Comparison of ENCODE assay signal across 8 cellular contexts in the genomic region with DNA sequence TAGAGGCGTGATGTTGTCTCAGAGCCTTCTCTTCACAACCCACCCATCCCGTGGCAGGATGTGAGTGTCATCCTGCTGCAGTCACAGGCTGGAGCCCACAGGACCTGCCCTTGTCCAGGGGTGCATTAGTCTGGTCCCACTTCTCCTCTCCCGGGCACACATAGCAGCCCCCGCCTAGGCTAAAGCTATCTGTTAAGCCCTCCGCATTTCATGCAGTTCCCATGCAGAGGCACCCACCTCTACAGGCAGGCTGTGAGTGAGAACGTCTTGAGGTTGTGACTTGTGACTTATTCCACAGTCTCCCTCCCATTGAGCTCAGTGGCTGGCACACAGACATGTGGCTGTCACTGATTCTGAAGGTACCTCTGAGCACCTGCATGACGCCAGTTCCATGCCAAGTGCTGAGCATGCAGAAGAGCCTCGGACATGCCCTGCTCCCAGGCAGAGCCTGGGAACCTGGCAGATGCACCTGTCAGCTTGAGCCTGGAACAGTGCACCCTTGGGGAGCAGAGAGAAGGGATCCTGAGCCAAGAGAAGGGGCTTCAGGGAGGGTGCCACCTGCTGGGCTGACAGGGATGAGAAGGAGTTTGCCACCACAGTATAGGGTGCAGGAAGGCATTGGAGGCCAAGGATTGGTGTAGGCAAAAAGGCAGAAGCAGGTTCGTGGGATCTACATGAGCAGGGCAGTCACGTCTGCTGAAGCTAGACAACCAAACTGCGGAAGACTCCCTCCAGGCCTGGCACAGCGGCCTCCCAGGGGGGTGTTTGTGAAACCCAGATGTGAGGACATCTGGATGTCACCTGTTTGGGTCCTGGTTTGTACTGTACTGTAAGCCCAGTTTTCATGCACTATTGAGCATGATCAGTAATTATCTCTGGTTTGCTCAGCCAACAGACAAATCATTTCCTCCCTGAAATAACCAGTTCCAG.
A peak's percentile ranks its signal among the peaks of the same experiment; 100 is the strongest.
DNase-seq lines count a peak whose midpoint lies in the region; ATAC-seq and TF ChIP-seq lines count a peak whose summit lies in the region.

No MANE protein-coding gene starts in this region.

- H3K9me3 Mint-ChIP-seq in activated T-cell treated with anti-CD3 and anti-CD28 coated beads, Interleukin-2, amount 50 U/mL, for 4 hours, result no peaks in the 10 kb centered on the region

- H3K79me2 ChIP-seq in OCI-LY7 (ENCODE audit: insufficient read depth, low read depth, low read length), result no peaks in the 10 kb centered on the region

- peak overlapping the region; percentile 59 for H3K4me2 ChIP-seq in OCI-LY7 (ENCODE audit: low read length)

- DNase-seq in A172 (ENCODE audit: low spot score) (peak; percentile 21), OCI-LY7 (ENCODE audit: low spot score) (peak; percentile 73), fibroblast of pulmonary artery (ENCODE audit: low read depth) (no peak), NCI-H2107 treated with DMSO at 0.1 percent for 48 hours (lab: John Stamatoyannopoulos, UW; ENCODE audit: unreplicated experiment) (no peak), MV-4-11 (lab: John Stamatoyannopoulos, UW) (no peak)
- no peak for DNase-seq in central memory CD4-positive, alpha-beta T cell
- DNase-seq in activated T-cell treated with anti-CD3 and anti-CD28 coated beads, Interleukin-2, amount 50 U/mL, for 4 hours, result no peak

- H3K36me3 ChIP-seq in OCI-LY7 (ENCODE audit: insufficient read depth, low read length), result no peaks in the 10 kb centered on the region

- no peaks in the 10 kb centered on the region for H3K4me1 Mint-ChIP-seq in activated T-cell treated with anti-CD3 and anti-CD28 coated beads, Interleukin-2, amount 50 U/mL, for 4 hours (ENCODE audit: low read depth)

- no peak overlapping the region for H3K4me3 Mint-ChIP-seq in activated T-cell treated with anti-CD3 and anti-CD28 coated beads, Interleukin-2, amount 50 U/mL, for 4 hours

- H3K9me2 ChIP-seq in OCI-LY7 (ENCODE audit: insufficient read depth, low read length), result no peaks in the 10 kb centered on the region

- H2AFZ ChIP-seq in OCI-LY7 (ENCODE audit: low read length), result peak overlapping the region; percentile 41; the same call in 1 of the 2 replicates

- no TSS peak for BruUV-seq in OCI-LY7 (replicated peaks; lab: Mats Ljungman, UMichigan)

- peak; percentile 20; the same call in 1 of the 2 replicates for TF ChIP-seq CTCF in GM12874 (IDR thresholded peaks at IDR 0.05; ENCODE audit: insufficient read depth, low read depth, low read length)
- peak; percentile 73 for TF ChIP-seq CTCF in OCI-LY7 (conservative IDR thresholded peaks at IDR 0.05; ENCODE audit: low read length)
- peak; percentile 34 for TF ChIP-seq CTCF in fibroblast of pulmonary artery (IDR thresholded peaks at IDR 0.05; ENCODE audit: low read length, missing control alignments)

- CTCF ChIA-PET in OCI-LY7 (lab: Charles Lee; ENCODE audit: unreplicated experiment), result no interaction called here

- H3K4me1 ChIP-seq in OCI-LY7 (ENCODE audit: insufficient read depth, low read length, poor library complexity, severe bottlenecking), result peaks cover 35% of the 10 kb centered on the region

- no peaks in the 10 kb centered on the region for H4K20me1 ChIP-seq in OCI-LY7 (ENCODE audit: insufficient read depth, low read length)

- peak overlapping the region; percentile 29 for H3K4me3 ChIP-seq in OCI-LY7 (ENCODE audit: low read depth, low read length, poor library complexity, severe bottlenecking)
- H3K4me3 ChIP-seq in fibroblast of pulmonary artery (replicated peaks; ENCODE audit: low read depth, low read length), result no peak overlapping the region

- POLR2A ChIA-PET in OCI-LY7 (lab: Charles Lee), result no interaction called here

- no peaks in the 10 kb centered on the region for H3K9me3 ChIP-seq in OCI-LY7 (ENCODE audit: low read length)

- H3K27ac ChIP-seq in OCI-LY7 (ENCODE audit: low read depth, low read length, poor library complexity, severe bottlenecking), result peak overlapping the region; percentile 79

- intact Hi-C loops in OCI-LY7 (cut with micrococcal nuclease; ENCODE audit: unreplicated experiment), result no loop called here

- peaks cover 2% of the 10 kb centered on the region for H3K27me3 Mint-ChIP-seq in activated T-cell treated with anti-CD3 and anti-CD28 coated beads, Interleukin-2, amount 50 U/mL, for 4 hours (ENCODE audit: low read depth)

- ATAC-seq in activated T-cell treated with anti-CD3 and anti-CD28 coated beads, Interleukin-2, amount 50 U/mL, for 4 hours, result no peak

- no peaks in the 10 kb centered on the region for H3K36me3 Mint-ChIP-seq in activated T-cell treated with anti-CD3 and anti-CD28 coated beads, Interleukin-2, amount 50 U/mL, for 4 hours (ENCODE audit: insufficient read depth)

Comparison
In these comparisons a context has a peak if more than half of its experiments do, and no peak if none do; other contexts are left out.
1. DNase-seq: peak in A172 (single experiment) and OCI-LY7 (single experiment); none in fibroblast of pulmonary artery (single experiment), NCI-H2107 treated with DMSO at 0.1 percent for 48 hours (single experiment), central memory CD4-positive, alpha-beta T cell (single experiment), MV-4-11 (single experiment) and activated T-cell treated with anti-CD3 and anti-CD28 coated beads, Interleukin-2, amount 50 U/mL, for 4 hours (single experiment).
2. CTCF ChIP-seq: peak in every context shown above with its lines; median percentile 73 in OCI-LY7; 34 in fibroblast of pulmonary artery; 20 in GM12874.